In the genomic region with DNA sequence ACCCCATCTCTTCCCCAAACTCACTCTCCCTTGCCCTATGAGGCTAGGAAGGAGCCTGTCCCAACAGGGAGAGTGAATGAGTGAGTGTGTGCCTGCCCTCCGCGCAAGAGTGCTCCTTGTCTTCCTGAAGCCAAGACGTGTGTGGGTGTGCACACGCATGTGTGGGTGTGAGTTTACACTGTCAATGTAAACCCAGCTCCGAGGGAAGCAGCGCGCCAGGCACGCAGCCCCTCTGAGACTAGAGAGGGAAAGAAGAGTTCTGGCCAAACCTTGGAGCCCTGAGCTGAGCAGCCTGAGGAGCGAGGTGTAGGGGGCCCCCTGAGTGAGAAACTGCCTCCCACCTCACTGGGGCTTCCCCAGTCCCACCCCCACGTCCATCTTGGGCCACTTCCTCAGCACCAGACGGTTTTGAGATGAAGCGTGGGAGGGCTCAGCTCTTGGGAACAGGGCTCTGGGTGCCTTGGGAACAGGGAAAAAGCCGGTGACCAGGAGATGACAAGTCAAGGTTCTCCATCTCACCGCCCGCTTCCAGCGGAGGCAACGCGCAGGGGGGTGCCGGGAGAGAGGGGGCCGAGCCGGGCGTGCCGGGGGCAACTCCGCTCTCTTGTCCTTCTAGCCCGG, we compare ENCODE assay signal across 12 cellular contexts. TPM values are rescaled to one million over a fixed set of nuclear protein-coding genes. Genes with fewer than 3 reads are reported as not detected.
DNase-seq lines count a peak whose midpoint lies in the region; ATAC-seq lines count a peak whose summit lies in the region.
"Had no signal": no experiment of that assay in that cellular context is flagged by ENCODE, and none has a peak within 500 bp of the region (broad histone marks: within the 10 kb centered on the region; RNA-seq: fewer than 3 reads in every experiment).

No MANE protein-coding gene starts in this region.

- H3K4me1 Mint-ChIP-seq in stimulated activated naive CD8-positive, alpha-beta T cell treated with anti-CD3 and anti-CD28 coated beads, Interleukin-15, amount 100 ng/mL, for 72 hours, result peaks cover 52% of the 10 kb centered on the region

- DNase-seq in KBM-7 (peak; percentile 18), dermis blood vessel endothelial cell (peak; percentile 64), left kidney (ENCODE audit: low read depth, low spot score) (peak; percentile 77), NCI-H526 (lab: John Stamatoyannopoulos, UW) (no peak)
- no peak for DNase-seq in stimulated activated naive CD8-positive, alpha-beta T cell treated with anti-CD3 and anti-CD28 coated beads, Interleukin-15, amount 100 ng/mL, for 72 hours
- DNase-seq in activated CD4-positive, alpha-beta T cell treated with anti-CD3 and anti-CD28 coated beads for 48 hours, result no peak
- DNase-seq: activated CD4-positive, alpha-beta T cell treated with anti-CD3 and anti-CD28 coated beads, Interleukin-2, amount 50 U/mL, for 48 hours; brain microvascular endothelial cell; MM.1S; PC-9; small intestine had no signal

- peak; percentile 40 for ATAC-seq in stimulated activated naive CD8-positive, alpha-beta T cell treated with anti-CD3 and anti-CD28 coated beads, Interleukin-15, amount 100 ng/mL, for 72 hours
- no peak for ATAC-seq in HG02798 (IDR thresholded peaks at IDR 0.05; ENCODE audit: poor library complexity, unreplicated experiment)

- peaks cover 85% of the 10 kb centered on the region for H3K27me3 Mint-ChIP-seq in stimulated activated naive CD8-positive, alpha-beta T cell treated with anti-CD3 and anti-CD28 coated beads, Interleukin-15, amount 100 ng/mL, for 72 hours

- H3K9me3 Mint-ChIP-seq in stimulated activated naive CD8-positive, alpha-beta T cell treated with anti-CD3 and anti-CD28 coated beads, Interleukin-15, amount 100 ng/mL, for 72 hours, result no peaks in the 10 kb centered on the region

- H3K4me3 Mint-ChIP-seq in stimulated activated naive CD8-positive, alpha-beta T cell treated with anti-CD3 and anti-CD28 coated beads, Interleukin-15, amount 100 ng/mL, for 72 hours, result peak overlapping the region; percentile 71 to 74

- in situ Hi-C loops in KBM-7 (cut with MboI; ENCODE audit: low pct_unique_long_range_greater_than_20kb, low sequenced_read_pairs), result loop anchor here (25.0 kb wide), 1 partner anchor 521 kb away; no protein-coding TSS in a partner anchor

- no peak overlapping the region for H3K27ac Mint-ChIP-seq in stimulated activated naive CD8-positive, alpha-beta T cell treated with anti-CD3 and anti-CD28 coated beads, Interleukin-15, amount 100 ng/mL, for 72 hours

RNA-seq across cellular contexts. Expression of a gene that starts 5.1 kb away (rescaled TPM):
- total RNA-seq in dermis blood vessel endothelial cell, result 54.3 and 76.4 TPM in 2 replicates

Comparison
In these comparisons a context has a peak if more than half of its experiments do, and no peak if none do; other contexts are left out.
1. DNase-seq: peak in KBM-7 (single experiment), dermis blood vessel endothelial cell (single experiment) and left kidney (single experiment); none in stimulated activated naive CD8-positive, alpha-beta T cell treated with anti-CD3 and anti-CD28 coated beads, Interleukin-15, amount 100 ng/mL, for 72 hours (0 of 2), activated CD4-positive, alpha-beta T cell treated with anti-CD3 and anti-CD28 coated beads for 48 hours (single experiment) and NCI-H526 (0 of 2).